In the genomic region with DNA sequence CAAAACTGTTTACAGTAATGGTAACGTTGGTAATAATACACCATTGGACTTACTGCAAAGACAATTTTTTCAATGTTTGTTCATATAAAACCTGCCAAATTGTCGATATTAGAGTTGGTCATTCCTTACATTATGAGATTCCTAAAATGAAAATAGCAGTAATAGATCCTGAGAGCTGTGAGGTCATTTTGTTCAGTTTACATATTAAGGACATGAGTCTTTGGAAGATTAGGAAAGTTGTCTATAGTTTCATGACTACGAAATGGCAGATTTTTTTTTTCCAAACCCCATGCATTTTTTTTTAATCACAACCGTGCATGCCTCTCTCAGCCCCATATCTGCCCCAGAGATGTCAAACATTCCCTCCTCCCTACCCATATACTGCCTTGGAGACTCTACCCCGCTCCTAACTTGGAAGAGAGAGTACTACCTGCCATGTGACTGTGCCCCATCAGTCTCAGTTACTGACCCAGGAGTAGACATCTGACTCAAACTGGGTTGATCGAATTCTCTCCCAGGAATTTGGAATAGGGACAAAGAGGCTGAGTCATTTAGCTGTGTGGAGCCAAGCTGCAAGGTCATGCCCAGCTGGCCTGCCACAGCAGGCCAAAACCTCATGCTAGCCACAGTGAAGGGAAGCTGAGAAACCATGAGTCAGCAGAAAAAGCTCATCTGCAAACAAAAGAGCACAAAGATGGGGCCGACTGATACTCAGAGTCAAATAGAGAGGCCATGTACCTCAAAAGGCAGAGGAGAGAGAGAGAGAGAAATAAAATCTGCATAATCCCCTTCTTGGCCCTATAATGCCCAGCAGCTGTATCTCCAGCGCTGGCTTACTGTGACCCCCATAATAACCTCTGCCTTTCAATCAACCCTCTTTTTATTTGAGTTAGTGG, we compare ENCODE assay signal across 1 cellular context.
TF ChIP-seq lines count a peak whose summit lies in the region.

No MANE protein-coding gene starts in this region.

TF ChIP-seq in K562, 482 proteins besides CTCF, POLR2A, EP300 and RAD21 (continued from another document and continues in another):
- TF ChIP-seq ZBTB12 (CRISPR knock-in tag; IDR thresholded peaks at IDR 0.05) (peak; percentile 58; the same call in 1 of the 2 replicates), MTF1 (CRISPR knock-in tag; IDR thresholded peaks at IDR 0.05; ENCODE audit: borderline replicate concordance) (no peak), HDAC1 (IDR thresholded peaks at IDR 0.05) (peak in 1 of 2 experiments; percentile 91; a peak in 2 of 4 replicates), JUN (IDR thresholded peaks at IDR 0.05; ENCODE audit: borderline replicate concordance, low read depth, low read length) (peak; percentile 58; the same call in 1 of the 2 replicates), JUN (CRISPR knock-in tag; IDR thresholded peaks at IDR 0.05; ENCODE audit: borderline replicate concordance) (no peak), DNMT1 (IDR thresholded peaks at IDR 0.05) (no peak), HLTF (IDR thresholded peaks at IDR 0.05) (no peak), SLC30A9 (CRISPR knock-in tag; IDR thresholded peaks at IDR 0.05) (no peak), ZBTB8A (IDR thresholded peaks at IDR 0.05; ENCODE audit: partially characterized antibody) (no peak), MCM2 (IDR thresholded peaks at IDR 0.05; ENCODE audit: low read depth) (no peak), TBP (optimal IDR thresholded peaks at IDR 0.05; ENCODE audit: low read depth, low read length) (peak; percentile 52), PCBP2 (IDR thresholded peaks at IDR 0.05; ENCODE audit: low read depth, low read length, poor library complexity, severe bottlenecking) (no peak), ZNF253 (CRISPR knock-in tag; conservative IDR thresholded peaks at IDR 0.05) (no peak), ZBED1 (IDR thresholded peaks at IDR 0.05) (no peak), DPF2 (IDR thresholded peaks at IDR 0.05) (peak; percentile 95), ZNF696 (CRISPR knock-in tag; conservative IDR thresholded peaks at IDR 0.05) (no peak), ZFP36 (IDR thresholded peaks at IDR 0.05; ENCODE audit: low read depth, low read length, partially characterized antibody) (no peak), SAFB2 (IDR thresholded peaks at IDR 0.05; ENCODE audit: borderline replicate concordance, low read depth, low read length, severe bottlenecking) (no peak), POU5F1 (IDR thresholded peaks at IDR 0.05; ENCODE audit: borderline replicate concordance, low read depth, low read length, partially characterized antibody) (no peak), ZC3H4 (CRISPR knock-in tag; IDR thresholded peaks at IDR 0.05; ENCODE audit: borderline replicate concordance) (no peak), NCOR1 (IDR thresholded peaks at IDR 0.05) (peak; percentile 76), ZNF134 (CRISPR knock-in tag; conservative IDR thresholded peaks at IDR 0.05) (0 out of 2 replicates have a peak, but pooled peaks have one; percentile 9), CHD7 (IDR thresholded peaks at IDR 0.05; ENCODE audit: low read depth, low read length) (no peak), RHOXF2B (CRISPR knock-in tag; conservative IDR thresholded peaks at IDR 0.05) (no peak), TAL1 (IDR thresholded peaks at IDR 0.05) (peak; percentile 52; the same call in 1 of the 2 replicates), NEUROD1 (IDR thresholded peaks at IDR 0.05; ENCODE audit: borderline replicate concordance, low read depth, low read length, partially characterized antibody) (peak; percentile 78), ILK (tag; IDR thresholded peaks at IDR 0.05; ENCODE audit: borderline replicate concordance, low read depth) (no peak), XRCC3 (IDR thresholded peaks at IDR 0.05) (no peak), HCFC1 (IDR thresholded peaks at IDR 0.05; ENCODE audit: low read depth, low read length) (no peak)
- TF ChIP-seq, protein P1, sequence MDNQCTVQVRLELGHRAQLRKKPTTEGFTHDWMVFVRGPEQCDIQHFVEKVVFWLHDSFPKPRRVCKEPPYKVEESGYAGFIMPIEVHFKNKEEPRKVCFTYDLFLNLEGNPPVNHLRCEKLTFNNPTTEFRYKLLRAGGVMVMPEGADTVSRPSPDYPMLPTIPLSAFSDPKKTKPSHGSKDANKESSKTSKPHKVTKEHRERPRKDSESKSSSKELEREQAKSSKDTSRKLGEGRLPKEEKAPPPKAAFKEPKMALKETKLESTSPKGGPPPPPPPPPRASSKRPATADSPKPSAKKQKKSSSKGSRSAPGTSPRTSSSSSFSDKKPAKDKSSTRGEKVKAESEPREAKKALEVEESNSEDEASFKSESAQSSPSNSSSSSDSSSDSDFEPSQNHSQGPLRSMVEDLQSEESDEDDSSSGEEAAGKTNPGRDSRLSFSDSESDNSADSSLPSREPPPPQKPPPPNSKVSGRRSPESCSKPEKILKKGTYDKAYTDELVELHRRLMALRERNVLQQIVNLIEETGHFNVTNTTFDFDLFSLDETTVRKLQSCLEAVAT (IDR thresholded peaks at IDR 0.05) = 0 out of 4 replicates have a peak, but pooled peaks of 1 of the 2 experiments have one; percentile 29
- TF ChIP-seq, protein P2, sequence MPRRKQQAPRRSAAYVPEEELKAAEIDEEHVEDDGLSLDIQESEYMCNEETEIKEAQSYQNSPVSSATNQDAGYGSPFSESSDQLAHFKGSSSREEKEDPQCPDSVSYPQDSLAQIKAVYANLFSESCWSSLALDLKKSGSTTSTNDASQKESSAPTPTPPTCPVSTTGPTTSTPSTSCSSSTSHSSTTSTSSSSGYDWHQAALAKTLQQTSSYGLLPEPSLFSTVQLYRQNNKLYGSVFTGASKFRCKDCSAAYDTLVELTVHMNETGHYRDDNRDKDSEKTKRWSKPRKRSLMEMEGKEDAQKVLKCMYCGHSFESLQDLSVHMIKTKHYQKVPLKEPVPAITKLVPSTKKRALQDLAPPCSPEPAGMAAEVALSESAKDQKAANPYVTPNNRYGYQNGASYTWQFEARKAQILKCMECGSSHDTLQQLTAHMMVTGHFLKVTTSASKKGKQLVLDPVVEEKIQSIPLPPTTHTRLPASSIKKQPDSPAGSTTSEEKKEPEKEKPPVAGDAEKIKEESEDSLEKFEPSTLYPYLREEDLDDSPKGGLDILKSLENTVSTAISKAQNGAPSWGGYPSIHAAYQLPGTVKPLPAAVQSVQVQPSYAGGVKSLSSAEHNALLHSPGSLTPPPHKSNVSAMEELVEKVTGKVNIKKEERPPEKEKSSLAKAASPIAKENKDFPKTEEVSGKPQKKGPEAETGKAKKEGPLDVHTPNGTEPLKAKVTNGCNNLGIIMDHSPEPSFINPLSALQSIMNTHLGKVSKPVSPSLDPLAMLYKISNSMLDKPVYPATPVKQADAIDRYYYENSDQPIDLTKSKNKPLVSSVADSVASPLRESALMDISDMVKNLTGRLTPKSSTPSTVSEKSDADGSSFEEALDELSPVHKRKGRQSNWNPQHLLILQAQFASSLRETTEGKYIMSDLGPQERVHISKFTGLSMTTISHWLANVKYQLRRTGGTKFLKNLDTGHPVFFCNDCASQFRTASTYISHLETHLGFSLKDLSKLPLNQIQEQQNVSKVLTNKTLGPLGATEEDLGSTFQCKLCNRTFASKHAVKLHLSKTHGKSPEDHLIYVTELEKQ (CRISPR knock-in tag; IDR thresholded peaks at IDR 0.05) = no peak
- TF ChIP-seq, protein P3, sequence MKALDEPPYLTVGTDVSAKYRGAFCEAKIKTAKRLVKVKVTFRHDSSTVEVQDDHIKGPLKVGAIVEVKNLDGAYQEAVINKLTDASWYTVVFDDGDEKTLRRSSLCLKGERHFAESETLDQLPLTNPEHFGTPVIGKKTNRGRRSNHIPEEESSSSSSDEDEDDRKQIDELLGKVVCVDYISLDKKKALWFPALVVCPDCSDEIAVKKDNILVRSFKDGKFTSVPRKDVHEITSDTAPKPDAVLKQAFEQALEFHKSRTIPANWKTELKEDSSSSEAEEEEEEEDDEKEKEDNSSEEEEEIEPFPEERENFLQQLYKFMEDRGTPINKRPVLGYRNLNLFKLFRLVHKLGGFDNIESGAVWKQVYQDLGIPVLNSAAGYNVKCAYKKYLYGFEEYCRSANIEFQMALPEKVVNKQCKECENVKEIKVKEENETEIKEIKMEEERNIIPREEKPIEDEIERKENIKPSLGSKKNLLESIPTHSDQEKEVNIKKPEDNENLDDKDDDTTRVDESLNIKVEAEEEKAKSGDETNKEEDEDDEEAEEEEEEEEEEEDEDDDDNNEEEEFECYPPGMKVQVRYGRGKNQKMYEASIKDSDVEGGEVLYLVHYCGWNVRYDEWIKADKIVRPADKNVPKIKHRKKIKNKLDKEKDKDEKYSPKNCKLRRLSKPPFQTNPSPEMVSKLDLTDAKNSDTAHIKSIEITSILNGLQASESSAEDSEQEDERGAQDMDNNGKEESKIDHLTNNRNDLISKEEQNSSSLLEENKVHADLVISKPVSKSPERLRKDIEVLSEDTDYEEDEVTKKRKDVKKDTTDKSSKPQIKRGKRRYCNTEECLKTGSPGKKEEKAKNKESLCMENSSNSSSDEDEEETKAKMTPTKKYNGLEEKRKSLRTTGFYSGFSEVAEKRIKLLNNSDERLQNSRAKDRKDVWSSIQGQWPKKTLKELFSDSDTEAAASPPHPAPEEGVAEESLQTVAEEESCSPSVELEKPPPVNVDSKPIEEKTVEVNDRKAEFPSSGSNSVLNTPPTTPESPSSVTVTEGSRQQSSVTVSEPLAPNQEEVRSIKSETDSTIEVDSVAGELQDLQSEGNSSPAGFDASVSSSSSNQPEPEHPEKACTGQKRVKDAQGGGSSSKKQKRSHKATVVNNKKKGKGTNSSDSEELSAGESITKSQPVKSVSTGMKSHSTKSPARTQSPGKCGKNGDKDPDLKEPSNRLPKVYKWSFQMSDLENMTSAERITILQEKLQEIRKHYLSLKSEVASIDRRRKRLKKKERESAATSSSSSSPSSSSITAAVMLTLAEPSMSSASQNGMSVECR (CRISPR knock-in tag; IDR thresholded peaks at IDR 0.05) = no peak
